In genomic region chr3:184691397-184692131, GRCh38 we compare ENCODE assay signal across 10 cellular contexts. TPM values are rescaled to one million over a fixed set of nuclear protein-coding genes. Genes with fewer than 3 reads are reported as not detected.
DNase-seq lines count a peak whose midpoint lies in the region; ATAC-seq and TF ChIP-seq lines count a peak whose summit lies in the region.
"Had no signal": no experiment of that assay in that cellular context is flagged by ENCODE, and none has a peak within 500 bp of the region (broad histone marks: within the 10 kb centered on the region; RNA-seq: fewer than 3 reads in every experiment).

No MANE protein-coding gene starts in this region.

- no peaks in the 10 kb centered on the region for H3K36me3 ChIP-seq in fibroblast of lung (ENCODE audit: control insufficient read depth, insufficient read depth, low read length)
- no peaks in the 10 kb centered on the region for H3K36me3 ChIP-seq in muscle layer of colon (ENCODE audit: insufficient read depth, low read length)
- no peaks in the 10 kb centered on the region for H3K36me3 ChIP-seq in upper lobe of right lung
- H3K36me3 ChIP-seq: adrenal gland had no signal

- no peaks in the 10 kb centered on the region for H3K9me3 ChIP-seq in fibroblast of lung (ENCODE audit: control insufficient read depth, insufficient read depth, low read depth, low read length)
- H3K9me3 ChIP-seq in muscle layer of colon (ENCODE audit: low read length), result no peaks in the 10 kb centered on the region
- no peaks in the 10 kb centered on the region for H3K9me3 ChIP-seq in upper lobe of right lung
- H3K9me3 ChIP-seq: adrenal gland had no signal

- H3K4me3 Mint-ChIP-seq in activated naive CD8-positive, alpha-beta T cell treated with anti-CD3 and anti-CD28 coated beads for 36 hours, result no peak overlapping the region

- H3K79me2 ChIP-seq in fibroblast of lung (ENCODE audit: control insufficient read depth, insufficient read depth, low read length), result no peaks in the 10 kb centered on the region

- H3K4me1 ChIP-seq in fibroblast of lung (ENCODE audit: control insufficient read depth, extremely low read depth, insufficient read depth, low read length) (peaks cover 7% of the 10 kb centered on the region), muscle layer of colon (ENCODE audit: insufficient read depth, low read length) (peaks cover 54% of the 10 kb centered on the region), upper lobe of right lung (peaks cover 33% of the 10 kb centered on the region)

- no peak overlapping the region for H2AFZ ChIP-seq in fibroblast of lung (ENCODE audit: low read length)

- no peak overlapping the region for H3K27ac Mint-ChIP-seq in activated naive CD8-positive, alpha-beta T cell treated with anti-CD3 and anti-CD28 coated beads for 36 hours

- ATAC-seq in upper lobe of right lung (no peak), HG02884 (IDR thresholded peaks at IDR 0.05; ENCODE audit: unreplicated experiment) (no peak), GM19324 (IDR thresholded peaks at IDR 0.05; ENCODE audit: low FRiP score, unreplicated experiment) (no peak)

- no peak for TF ChIP-seq CTCF in fibroblast of lung (conservative IDR thresholded peaks at IDR 0.05 in 1 of 2, IDR thresholded peaks at IDR 0.05 in 1 of 2; ENCODE audit: low read depth in 1 of 2, low read length in 2 of 2)
- TF ChIP-seq CTCF in upper lobe of right lung (IDR thresholded peaks at IDR 0.05), result no peak

- H3K9ac ChIP-seq in fibroblast of lung (ENCODE audit: insufficient read depth, low read length), result no peak overlapping the region
- H3K9ac ChIP-seq in muscle layer of colon (ENCODE audit: low read length), result peak overlapping the region; percentile 15

- intact Hi-C loops in upper lobe of right lung (cut with DNase I), result no loop called here

- no peaks in the 10 kb centered on the region for H3K27me3 Mint-ChIP-seq in activated naive CD8-positive, alpha-beta T cell treated with anti-CD3 and anti-CD28 coated beads for 36 hours

- H3K27ac ChIP-seq in fibroblast of lung (ENCODE audit: insufficient read depth, low read length) (no peak overlapping the region), muscle layer of colon (ENCODE audit: low read depth, low read length) (peak overlapping the region; percentile 8), upper lobe of right lung (peak overlapping the region; percentile 37)

- H3K36me3 Mint-ChIP-seq in activated naive CD8-positive, alpha-beta T cell treated with anti-CD3 and anti-CD28 coated beads for 36 hours, result no peaks in the 10 kb centered on the region

- peaks cover 3% of the 10 kb centered on the region for H3K27me3 ChIP-seq in fibroblast of lung (ENCODE audit: control insufficient read depth, insufficient read depth, low read length)
- H3K27me3 ChIP-seq in muscle layer of colon (ENCODE audit: control insufficient read depth in 1 of 2, insufficient read depth in 2 of 2, low read length in 2 of 2), result no peaks in the 10 kb centered on the region
- H3K27me3 ChIP-seq in upper lobe of right lung, result no peaks in the 10 kb centered on the region
- H3K27me3 ChIP-seq: adrenal gland had no signal

- peak; percentile 17 for DNase-seq in SIG-M5 treated with dmso at 0.1 percent for 504 hours (lab: John Stamatoyannopoulos, UW; ENCODE audit: unreplicated experiment)
- no peak for DNase-seq in SIG-M5 (lab: John Stamatoyannopoulos, UW)
- peak; percentile 51 for DNase-seq in fibroblast of lung (ENCODE audit: low read depth in 2 of 2)
- no peak for DNase-seq in upper lobe of right lung
- DNase-seq in activated naive CD8-positive, alpha-beta T cell treated with anti-CD3 and anti-CD28 coated beads for 36 hours, result no peak
- DNase-seq: NCI-H526 treated with DMSO at 0.1 percent for 48 hours had no signal

- H4K20me1 ChIP-seq in fibroblast of lung (ENCODE audit: control insufficient read depth, extremely low read depth, insufficient read depth, low read length), result no peaks in the 10 kb centered on the region

- peak overlapping the region in 1 of 4 experiments; percentile 14 for H3K4me3 ChIP-seq in fibroblast of lung (replicated peaks in 1 of 4; ENCODE audit: control extremely low read depth in 1 of 4, insufficient read depth in 1 of 4, low read depth in 3 of 4, low read length in 4 of 4)
- peak overlapping the region in 1 of 2 donors; percentile 32 for H3K4me3 ChIP-seq in muscle layer of colon (ENCODE audit: low read depth in 1 of 2, low read length in 2 of 2)
- no peak overlapping the region for H3K4me3 ChIP-seq in upper lobe of right lung
- H3K4me3 ChIP-seq: adrenal gland had no signal

- H3K4me1 Mint-ChIP-seq in activated naive CD8-positive, alpha-beta T cell treated with anti-CD3 and anti-CD28 coated beads for 36 hours, result no peaks in the 10 kb centered on the region

- H3K4me2 ChIP-seq in fibroblast of lung (ENCODE audit: extremely low read depth, insufficient read depth, low read length), result peak overlapping the region; percentile 8

- H3K9me3 Mint-ChIP-seq in activated naive CD8-positive, alpha-beta T cell treated with anti-CD3 and anti-CD28 coated beads for 36 hours, result no peaks in the 10 kb centered on the region

RNA-seq across cellular contexts. Expression of gene MAGEF1, which starts 20.3 kb away (rescaled TPM):
- total RNA-seq in fibroblast of lung, result 16.7 and 21.5 TPM in 2 replicates
- polyA plus RNA-seq in fibroblast of lung, result 21.0 and 22.6 TPM in 2 replicates
- polyA plus RNA-seq in fibroblast of lung (2012), result 26.2 and 26.7 TPM in 2 replicates
- 2.4 and 2.7 TPM in 2 replicates for polyA minus RNA-seq in fibroblast of lung (ENCODE audit: low replicate concordance)
- 30.3 TPM for total RNA-seq in upper lobe of right lung
- 10 to 100 TPM; 22.5 to 26.9 TPM for total RNA-seq in activated naive CD8-positive, alpha-beta T cell treated with anti-CD3 and anti-CD28 coated beads for 36 hours

Comparison
In these comparisons a context has a peak if more than half of its experiments do, and no peak if none do; other contexts are left out.
1. DNase-seq: peak in SIG-M5 treated with dmso at 0.1 percent for 504 hours (single experiment) and fibroblast of lung (2 of 2); none in SIG-M5 (single experiment), upper lobe of right lung (single experiment) and activated naive CD8-positive, alpha-beta T cell treated with anti-CD3 and anti-CD28 coated beads for 36 hours (single experiment).